ENCODE assay signal across 8 cellular contexts in the genomic region with DNA sequence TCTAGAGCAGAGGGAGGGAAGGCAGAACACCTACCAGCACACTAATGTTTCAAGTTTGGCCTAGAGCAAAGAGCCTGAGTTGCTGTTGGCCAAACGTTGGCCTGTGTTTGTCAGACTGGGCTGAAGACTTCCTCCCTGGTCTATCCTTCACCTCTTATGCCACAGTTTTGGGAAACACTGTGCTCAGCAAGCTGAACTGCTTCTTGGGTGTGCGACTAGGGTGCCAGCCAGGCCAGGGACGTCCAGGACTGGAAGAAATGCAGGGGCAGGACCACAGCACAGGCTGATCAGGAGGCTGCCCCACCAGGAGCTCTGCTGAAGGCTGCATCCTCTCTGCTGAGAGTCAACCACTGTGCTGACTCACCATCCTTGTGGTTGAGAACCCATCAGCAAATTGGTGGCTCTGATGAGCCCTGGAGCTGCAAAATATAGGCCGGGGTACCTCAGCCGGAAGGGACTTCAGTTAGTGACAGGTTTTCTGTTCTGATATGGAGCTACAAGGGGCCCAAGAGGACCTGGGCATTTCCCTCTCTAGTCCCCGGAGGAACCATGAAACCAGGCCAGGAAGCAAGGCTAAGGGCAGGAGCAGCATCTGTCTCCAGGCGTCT.
DNase-seq lines count a peak whose midpoint lies in the region; ATAC-seq and TF ChIP-seq lines count a peak whose summit lies in the region.

No MANE protein-coding gene starts in this region.

- no peak overlapping the region for H2AK5ac ChIP-seq in neuronal stem cell (ENCODE audit: low read depth, low read length)

- H4K8ac ChIP-seq in neuronal stem cell (ENCODE audit: low read depth, low read length) = no peak overlapping the region

- H3K18ac ChIP-seq in neuronal stem cell (ENCODE audit: low read length) = no peak overlapping the region

- H2AFZ ChIP-seq in neuronal stem cell (ENCODE audit: low read length) = no peak overlapping the region

- H3K4ac ChIP-seq in neuronal stem cell (ENCODE audit: low read length) = no peak overlapping the region

- no peak overlapping the region for H3K9ac ChIP-seq in neuronal stem cell (ENCODE audit: low read depth, low read length, poor library complexity)

- peak overlapping the region; percentile 38 for H4K91ac ChIP-seq in neuronal stem cell (ENCODE audit: low read depth, low read length, poor library complexity)

- no peak overlapping the region for H3K4me2 ChIP-seq in neuronal stem cell (ENCODE audit: insufficient read depth, low read length, poor library complexity, severe bottlenecking)

- H2BK120ac ChIP-seq in neuronal stem cell (ENCODE audit: low read depth, low read length) = no peak overlapping the region

- H3K4me3 ChIP-seq in neuronal stem cell (ENCODE audit: low read length in 2 of 2) (no peak overlapping the region), tibial artery (no peak overlapping the region)

- peak overlapping the region; percentile 1 for H3K14ac ChIP-seq in neuronal stem cell (ENCODE audit: low read length)

- peak; percentile 86 for DNase-seq in AG08395 (ENCODE audit: low spot score)
- peak; percentile 88 for DNase-seq in KBM-7
- DNase-seq in activated T-cell treated with anti-CD3 and anti-CD28 coated beads for 24 hours (ENCODE audit: low read depth) = peak; percentile 58
- DNase-seq in neuronal stem cell (ENCODE audit: low spot score) = no peak
- no peak for DNase-seq in DMS79 (lab: John Stamatoyannopoulos, UW)
- DNase-seq in SKM-1 treated with dmso at 0.1 percent for 144 hours (lab: John Stamatoyannopoulos, UW; ENCODE audit: unreplicated experiment) = no peak
- no peak for DNase-seq in tibial artery

- H2BK12ac ChIP-seq in neuronal stem cell (ENCODE audit: low read length) = no peak overlapping the region

- intact Hi-C loops in tibial artery (cut with DNase I; ENCODE audit: low total_unique reads) = no loop called here

- no peaks in the 10 kb centered on the region for H3K79me1 ChIP-seq in neuronal stem cell (ENCODE audit: low read depth, low read length)

- no peak overlapping the region for H3K23ac ChIP-seq in neuronal stem cell (ENCODE audit: low read depth, low read length, poor library complexity)

- H2BK15ac ChIP-seq in neuronal stem cell (ENCODE audit: low read length) = no peak overlapping the region

- H3K27ac ChIP-seq in neuronal stem cell (replicated peaks; ENCODE audit: low read length) = no peak overlapping the region
- no peak overlapping the region for H3K27ac ChIP-seq in tibial artery

- in situ Hi-C loops in KBM-7 (cut with MboI; ENCODE audit: low pct_unique_long_range_greater_than_20kb, low sequenced_read_pairs) = loop anchor here (25.0 kb wide), 1 partner anchor 234 kb away; a partner anchor contains a TSS

- H3K36me3 ChIP-seq in neuronal stem cell (replicated peaks in 1 of 2; ENCODE audit: control insufficient read depth in 2 of 2, insufficient read depth in 2 of 2, low read length in 2 of 2) (no peaks in the 10 kb centered on the region), tibial artery (no peaks in the 10 kb centered on the region)

- WGBS in neuronal stem cell (ENCODE audit: extremely low coverage in 2 of 2, insufficient read length in 2 of 2, insufficient replicate concordance in 1 of 2), 2 donors = no CpG with 5 or more reads among the region's 7 CpGs

- H3K9me3 ChIP-seq in neuronal stem cell (replicated peaks in 1 of 2; ENCODE audit: control insufficient read depth in 2 of 2, insufficient read depth in 1 of 2, low read depth in 1 of 2, low read length in 2 of 2) = no peaks in the 10 kb centered on the region
- no peaks in the 10 kb centered on the region for H3K9me3 ChIP-seq in tibial artery

- H3K27me3 ChIP-seq in neuronal stem cell (ENCODE audit: control insufficient read depth in 3 of 3, insufficient read depth in 3 of 3, low read depth in 1 of 3, low read length in 3 of 3) (no peaks in the 10 kb centered on the region), tibial artery (no peaks in the 10 kb centered on the region)

- TF ChIP-seq CTCF in tibial artery (IDR thresholded peaks at IDR 0.05) = no peak

- peak overlapping the region; percentile 39 for H2BK5ac ChIP-seq in neuronal stem cell (ENCODE audit: low read length)

- ATAC-seq in GM19467 (IDR thresholded peaks at IDR 0.05; ENCODE audit: unreplicated experiment) = peak; percentile 34

- H3K4me1 ChIP-seq in neuronal stem cell (ENCODE audit: control insufficient read depth in 2 of 2, insufficient read depth in 1 of 2, low read depth in 1 of 2, low read length in 2 of 2) (no peaks in the 10 kb centered on the region), tibial artery (peaks cover 0 to 11% (median 0%) of the 10 kb centered on the region in 4 donors)

Comparison
In these comparisons a context has a peak if more than half of its experiments do, and no peak if none do; other contexts are left out.
1. DNase-seq: peak in AG08395 (single experiment), KBM-7 (single experiment) and activated T-cell treated with anti-CD3 and anti-CD28 coated beads for 24 hours (single experiment); none in neuronal stem cell (single experiment), DMS79 (single experiment), SKM-1 treated with dmso at 0.1 percent for 144 hours (single experiment) and tibial artery (0 of 2).